8 cellular contexts compared by ENCODE assay signal in the genomic region with DNA sequence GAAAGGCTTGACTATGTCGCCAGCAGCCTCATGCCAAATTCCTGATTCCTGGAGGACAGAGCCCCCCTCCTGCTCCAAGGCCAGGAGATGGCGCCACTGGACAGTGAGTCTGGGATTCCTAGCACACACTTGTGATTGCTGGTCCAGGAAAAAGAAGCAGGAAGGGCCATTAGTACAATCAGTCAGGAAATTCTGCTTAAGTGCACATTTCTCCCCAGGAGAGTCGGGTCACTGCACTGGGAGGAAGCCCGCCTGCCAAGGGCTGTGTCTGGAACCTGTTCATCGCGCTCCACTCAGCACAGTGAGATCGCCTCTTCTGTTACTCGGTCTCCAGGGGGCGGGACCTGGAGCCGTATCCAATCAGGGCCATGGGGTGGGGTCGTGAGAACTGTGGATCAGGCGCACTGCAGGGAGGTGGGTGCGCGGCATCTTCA.
DNase-seq lines count a peak whose midpoint lies in the region; ATAC-seq and TF ChIP-seq lines count a peak whose summit lies in the region.

No MANE protein-coding gene starts in this region.

- H3K9me3 Mint-ChIP-seq in CD14-positive monocyte, result peaks cover 25 to 67% (median 47%) of the 10 kb centered on the region in 7 donors

- no peak overlapping the region for H3K9ac ChIP-seq in HUES48 (ENCODE audit: low read depth, low read length)

- DNase-seq in CD14-positive monocyte (ENCODE audit: low spot score) (no peak), astrocyte of the spinal cord (ENCODE audit: low read depth, low spot score) (peak; percentile 56), iPS DF 6.9 (ENCODE audit: low read depth, low spot score) (peak; percentile 63), renal cortical epithelial cell (ENCODE audit: low read depth) (peak; percentile 66), T1000 (lab: John Stamatoyannopoulos, UW) (no peak)

- intact Hi-C loops in CD14-positive monocyte (cut with micrococcal nuclease), result no loop called here

- H3K9me3 ChIP-seq in HUES48 (ENCODE audit: control insufficient read depth, insufficient read depth, low read length) (peaks cover 11% of the 10 kb centered on the region; the same call in 1 of the 2 replicates), iPS DF 6.9 (ENCODE audit: control insufficient read depth, insufficient read depth, low read length) (no peaks in the 10 kb centered on the region)

- H3K36me3 ChIP-seq in HUES48 (ENCODE audit: control insufficient read depth, insufficient read depth, low read length), result no peaks in the 10 kb centered on the region
- H3K36me3 ChIP-seq in iPS DF 6.9 (ENCODE audit: control insufficient read depth, insufficient read depth, low read length), result no peaks in the 10 kb centered on the region

- peaks cover 17 to 33% (median 29%) of the 10 kb centered on the region in 3 donors for H3K27me3 Mint-ChIP-seq in CD14-positive monocyte (ENCODE audit: low read depth in 3 of 3)

- H3K27ac ChIP-seq in HUES48 (ENCODE audit: low read depth, low read length), result no peak overlapping the region
- no peak overlapping the region for H3K27ac ChIP-seq in iPS DF 6.9 (ENCODE audit: low read length)

- peak; percentile 44 for TF ChIP-seq CTCF in CD14-positive monocyte (IDR thresholded peaks at IDR 0.05)
- peak; percentile 80 for TF ChIP-seq CTCF in astrocyte of the spinal cord (IDR thresholded peaks at IDR 0.05; ENCODE audit: low read depth, low read length)

- H3K36me3 Mint-ChIP-seq in CD14-positive monocyte, result no peaks in the 10 kb centered on the region

- H3K4me1 ChIP-seq in HUES48 (ENCODE audit: control insufficient read depth, insufficient read depth, low read length) (no peaks in the 10 kb centered on the region), iPS DF 6.9 (ENCODE audit: control insufficient read depth, insufficient read depth, low read length) (no peaks in the 10 kb centered on the region)

- in situ Hi-C loops in astrocyte of the spinal cord (cut with HindIII; ENCODE audit: low sequenced_read_pairs), result no loop called here

- no CpG with 5 or more reads among the region's 14 CpGs for WGBS in iPS DF 6.9 (ENCODE audit: insufficient coverage, insufficient read length)

- ATAC-seq in HG03135 (IDR thresholded peaks at IDR 0.05; ENCODE audit: unreplicated experiment) (no peak), GM21717 (IDR thresholded peaks at IDR 0.05; ENCODE audit: unreplicated experiment) (no peak)

- H3K4me1 Mint-ChIP-seq in CD14-positive monocyte, result peaks cover 6% of the 10 kb centered on the region

- H3K27me3 ChIP-seq in HUES48 (ENCODE audit: control insufficient read depth, insufficient read depth, low read length) (peaks cover 7% of the 10 kb centered on the region; the same call in 1 of the 2 replicates), iPS DF 6.9 (ENCODE audit: control insufficient read depth, insufficient read depth, low read length) (0 out of 2 replicates have a peak, but pooled peaks cover 1% of the 10 kb centered on the region)

- H3K27ac Mint-ChIP-seq in CD14-positive monocyte, result no peak overlapping the region

- H3K4me3 Mint-ChIP-seq in CD14-positive monocyte, result peak overlapping the region; percentile 66 to 88

- peak overlapping the region; percentile 75 for H3K4me3 ChIP-seq in HUES48 (ENCODE audit: low read depth, low read length)
- H3K4me3 ChIP-seq in astrocyte of the spinal cord (ENCODE audit: low read depth, low read length), result peak overlapping the region; percentile 40
- peak overlapping the region; percentile 39; the same call in 1 of the 2 replicates for H3K4me3 ChIP-seq in iPS DF 6.9 (ENCODE audit: low read length)

Comparison
In these comparisons a context has a peak if more than half of its experiments do, and no peak if none do; other contexts are left out.
1. DNase-seq: peak in astrocyte of the spinal cord (single experiment), iPS DF 6.9 (single experiment) and renal cortical epithelial cell (single experiment); none in CD14-positive monocyte (single experiment) and T1000 (single experiment).
2. Peak in every context shown above with its lines, with median percentiles within 50 percentile points of each other: H3K4me3 ChIP-seq.